ENCODE assay signal across 25 cellular contexts in genomic region chr10:70158113-70158512, GRCh38.
"Had no signal": no experiment of that assay in that cellular context is flagged by ENCODE, and none has a peak within 500 bp of the region (broad histone marks: within the 10 kb centered on the region; RNA-seq: fewer than 3 reads in every experiment).

No MANE protein-coding gene starts in this region.

- H3K27me3 ChIP-seq: gastrocnemius medialis, tibial artery had no signal

- H3K4me3 ChIP-seq: gastrocnemius medialis, lower lobe of right lung, prostate gland, tibial artery had no signal

- H3K4me1 ChIP-seq: prostate gland had no signal

- DNase-seq: activated CD4-positive, alpha-beta T cell treated with anti-CD3 and anti-CD28 coated beads for 4 hours; activated CD4-positive, alpha-beta T cell treated with anti-CD3 and anti-CD28 coated beads, Interleukin-2, amount 50 U/mL, for 48 hours; activated CD4-positive, CD25-positive, alpha-beta regulatory T cell; activated CD8-positive, alpha-beta memory T cell treated with anti-CD3 and anti-CD28 coated beads, Interleukin-2, amount 50 U/mL, for 48 hours; activated effector memory CD4-positive, alpha-beta T cell treated with Interleukin-2 at 50 U/mL for 16 hours; activated naive CD4-positive, alpha-beta T cell treated with anti-CD3 and anti-CD28 coated beads for 36 hours; activated naive CD8-positive, alpha-beta T cell treated with anti-CD3 and anti-CD28 coated beads, Interleukin-2, amount 10 ng/mL, durations not matched to agents 7 days and 5 days; activated T-cell treated with anti-CD3 and anti-CD28 coated beads, Interleukin-2, amount 50 U/mL, for 72 hours; amygdala; effector memory CD4-positive, alpha-beta T cell; gastrocnemius medialis; head of caudate nucleus; islet precursor cell; left colon; lower lobe of right lung; naive B cell; stimulated activated CD4-positive, alpha-beta T cell treated with anti-CD3 and anti-CD28 coated beads, Interleukin-12 subunit alpha, Interleukin-12 subunit beta, amount 100 ng/mL, for 4 hours; stimulated activated CD4-positive, alpha-beta T cell treated with anti-CD3 and anti-CD28 coated beads, Interleukin-4, amount 100 ng/mL, for 4 hours; stimulated activated naive CD8-positive, alpha-beta T cell treated with anti-CD3 and anti-CD28 coated beads, Interleukin-15, Interleukin-2, amounts not matched to agents 100 U/mL and 50 U/mL, for 24 hours; substantia nigra; T1000; tibial artery had no signal

- H3K27ac Mint-ChIP-seq: activated naive CD4-positive, alpha-beta T cell treated with anti-CD3 and anti-CD28 coated beads for 36 hours; activated naive CD8-positive, alpha-beta T cell treated with anti-CD3 and anti-CD28 coated beads, Interleukin-2, amount 10 ng/mL, durations not matched to agents 7 days and 5 days; activated T-cell treated with anti-CD3 and anti-CD28 coated beads, Interleukin-2, amount 50 U/mL, for 72 hours; naive B cell; T-helper 1 cell treated with Interleukin-12 subunit alpha and Interleukin-12 subunit beta and Interleukin-4 antibody, amounts not matched to agents 30 μg/mL and 1 μg/mL, for 36 hours had no signal

- H3K9me3 ChIP-seq: gastrocnemius medialis, lower lobe of right lung, prostate gland, tibial artery had no signal

- ATAC-seq: activated T-cell treated with anti-CD3 and anti-CD28 coated beads, Interleukin-2, amount 50 U/mL, for 72 hours; gastrocnemius medialis; left colon; lower lobe of right lung; stimulated activated naive CD8-positive, alpha-beta T cell treated with anti-CD3 and anti-CD28 coated beads, Interleukin-15, Interleukin-2, amounts not matched to agents 100 U/mL and 50 U/mL, for 24 hours had no signal

- H3K4me3 Mint-ChIP-seq: activated naive CD4-positive, alpha-beta T cell treated with anti-CD3 and anti-CD28 coated beads for 36 hours; activated naive CD8-positive, alpha-beta T cell treated with anti-CD3 and anti-CD28 coated beads, Interleukin-2, amount 10 ng/mL, durations not matched to agents 7 days and 5 days; activated T-cell treated with anti-CD3 and anti-CD28 coated beads, Interleukin-2, amount 50 U/mL, for 72 hours; naive B cell; neural crest cell; T-helper 1 cell treated with Interleukin-12 subunit alpha and Interleukin-12 subunit beta and Interleukin-4 antibody, amounts not matched to agents 30 μg/mL and 1 μg/mL, for 36 hours had no signal

- H3K27ac ChIP-seq: lower lobe of right lung, prostate gland, tibial artery had no signal

- H3K9me3 Mint-ChIP-seq: activated naive CD4-positive, alpha-beta T cell treated with anti-CD3 and anti-CD28 coated beads for 36 hours; activated naive CD8-positive, alpha-beta T cell treated with anti-CD3 and anti-CD28 coated beads, Interleukin-2, amount 10 ng/mL, durations not matched to agents 7 days and 5 days; activated T-cell treated with anti-CD3 and anti-CD28 coated beads, Interleukin-2, amount 50 U/mL, for 72 hours; naive B cell; neural crest cell; T-helper 1 cell treated with Interleukin-12 subunit alpha and Interleukin-12 subunit beta and Interleukin-4 antibody, amounts not matched to agents 30 μg/mL and 1 μg/mL, for 36 hours had no signal

- H3K27me3 Mint-ChIP-seq: activated naive CD8-positive, alpha-beta T cell treated with anti-CD3 and anti-CD28 coated beads, Interleukin-2, amount 10 ng/mL, durations not matched to agents 7 days and 5 days; naive B cell had no signal
